ENCODE assay signal across 8 cellular contexts in genomic region chr14:65229431-65230286, GRCh38.
A peak's percentile ranks its signal among the peaks of the same experiment; 100 is the strongest.
DNase-seq lines count a peak whose midpoint lies in the region; ATAC-seq and TF ChIP-seq lines count a peak whose summit lies in the region.

No MANE protein-coding gene starts in this region.

- H3K27ac ChIP-seq in esophagus muscularis mucosa (replicated peaks in 1 of 4), result peak overlapping the region; percentile 45 to 73 (median 66)
- H3K27ac ChIP-seq in muscle layer of colon (ENCODE audit: low read depth, low read length), result peak overlapping the region; percentile 59
- peak overlapping the region; percentile 53 to 71 for H3K27ac ChIP-seq in tibial artery

- TF ChIP-seq EP300 in esophagus muscularis mucosa (IDR thresholded peaks at IDR 0.05), result no peak

- peak; percentile 58 for DNase-seq in NCI-H128 (lab: John Stamatoyannopoulos, UW; ENCODE audit: unreplicated experiment)
- peak; percentile 50 for DNase-seq in activated T-cell treated with anti-CD3 and anti-CD28 coated beads, Interleukin-2, amount 50 U/mL, for 1 hour
- no peak for DNase-seq in esophagus muscularis mucosa (ENCODE audit: extremely low spot score)
- DNase-seq in tibial artery, result peak in 1 of 2 donors; percentile 64
- DNase-seq in G401 (ENCODE audit: low spot score), result no peak

- no peak for ATAC-seq in GM18868 (IDR thresholded peaks at IDR 0.05; ENCODE audit: unreplicated experiment)

- H3K9me3 ChIP-seq in ES-I3 (ENCODE audit: control insufficient read depth, insufficient read depth, low read length) (no peaks in the 10 kb centered on the region), esophagus muscularis mucosa (no peaks in the 10 kb centered on the region), muscle layer of colon (ENCODE audit: low read length) (no peaks in the 10 kb centered on the region), tibial artery (no peaks in the 10 kb centered on the region)

- WGBS in esophagus muscularis mucosa, result 30% methylated on average over 20 of the region's 20 CpGs

- no peak for TF ChIP-seq POLR2A in esophagus muscularis mucosa (IDR thresholded peaks at IDR 0.05; ENCODE audit: low read depth)

- H3K9ac ChIP-seq in ES-I3 (ENCODE audit: low read depth, low read length) (peak overlapping the region; percentile 40), muscle layer of colon (ENCODE audit: low read length) (no peak overlapping the region)

- H3K4me3 ChIP-seq in esophagus muscularis mucosa (peak overlapping the region; percentile 44 to 51 (median 46)), muscle layer of colon (ENCODE audit: low read depth in 1 of 2, low read length in 2 of 2) (peak overlapping the region; percentile 38 to 54), tibial artery (peak overlapping the region; percentile 44 to 50)

- H3K36me3 ChIP-seq in ES-I3 (ENCODE audit: insufficient read depth, low read length) (no peaks in the 10 kb centered on the region), esophagus muscularis mucosa (no peaks in the 10 kb centered on the region), muscle layer of colon (ENCODE audit: insufficient read depth, low read length) (no peaks in the 10 kb centered on the region), tibial artery (no peaks in the 10 kb centered on the region)

- no peak for TF ChIP-seq CTCF in esophagus muscularis mucosa (IDR thresholded peaks at IDR 0.05)
- no peak for TF ChIP-seq CTCF in tibial artery (IDR thresholded peaks at IDR 0.05)

- no peaks in the 10 kb centered on the region for H3K27me3 ChIP-seq in esophagus muscularis mucosa
- no peaks in the 10 kb centered on the region for H3K27me3 ChIP-seq in muscle layer of colon (ENCODE audit: control insufficient read depth in 1 of 2, insufficient read depth in 2 of 2, low read length in 2 of 2)
- no peaks in the 10 kb centered on the region for H3K27me3 ChIP-seq in tibial artery

- peaks cover 14% of the 10 kb centered on the region; the same call in 1 of the 2 replicates for H3K4me1 ChIP-seq in ES-I3 (ENCODE audit: insufficient read depth, low read length)
- H3K4me1 ChIP-seq in esophagus muscularis mucosa, result peaks cover 6 to 10% (median 8%) of the 10 kb centered on the region in 4 donors
- no peaks in the 10 kb centered on the region for H3K4me1 ChIP-seq in muscle layer of colon (ENCODE audit: insufficient read depth, low read length)
- peaks cover 0 to 15% (median 1%) of the 10 kb centered on the region in 4 donors for H3K4me1 ChIP-seq in tibial artery

- intact Hi-C loops in esophagus muscularis mucosa (cut with DNase I) (loop anchor here (10.0 kb wide), 1 partner anchor 185 kb away; the partner anchor contains the start of gene FUT8), tibial artery (cut with DNase I; ENCODE audit: low total_unique reads) (no loop called here)

- in situ Hi-C loops in G401 (cut with HindIII; ENCODE audit: low sequenced_read_pairs), result no loop called here

Comparison
In these comparisons a context has a peak if more than half of its experiments do, and no peak if none do; other contexts are left out.
1. DNase-seq: peak in NCI-H128 (single experiment) and activated T-cell treated with anti-CD3 and anti-CD28 coated beads, Interleukin-2, amount 50 U/mL, for 1 hour (single experiment); none in esophagus muscularis mucosa (single experiment) and G401 (single experiment).
2. Peak in every context shown above with its lines, with median percentiles within 50 percentile points of each other: H3K27ac ChIP-seq and H3K4me3 ChIP-seq.